ENCODE assay signal across 25 cellular contexts in genomic region chr17:82313195-82314011, GRCh38. TPM values are rescaled to one million over a fixed set of nuclear protein-coding genes. Genes with fewer than 3 reads are reported as not detected.
DNase-seq lines count a peak whose midpoint lies in the region; ATAC-seq and TF ChIP-seq lines count a peak whose summit lies in the region.
"Had no signal": no experiment of that assay in that cellular context is flagged by ENCODE, and none has a peak within 500 bp of the region (broad histone marks: within the 10 kb centered on the region; RNA-seq: fewer than 3 reads in every experiment).

No MANE protein-coding gene starts in this region.

- H3K9me3 ChIP-seq in CD8-positive, alpha-beta T cell (ENCODE audit: low read length): no peaks in the 10 kb centered on the region
- no peaks in the 10 kb centered on the region for H3K9me3 ChIP-seq in SJCRH30 (replicated peaks)

- H3K27me3 ChIP-seq in CD8-positive, alpha-beta T cell (ENCODE audit: insufficient read depth, low read length): no peaks in the 10 kb centered on the region
- peaks cover 3% of the 10 kb centered on the region; the same call in 1 of the 2 replicates for H3K27me3 ChIP-seq in SJCRH30

- H3K4me1 Mint-ChIP-seq in CD8-positive, alpha-beta T cell (ENCODE audit: low read depth): peaks cover 31% of the 10 kb centered on the region
- H3K4me1 Mint-ChIP-seq in glutamatergic neuron (ENCODE audit: low read depth, unreplicated experiment): peaks cover 3% of the 10 kb centered on the region

- peak in 1 of 7 experiments; percentile 22 for DNase-seq in CD8-positive, alpha-beta T cell
- DNase-seq in SJCRH30 (peak; percentile 85 to 91), glutamatergic neuron (no peak), NCI-H2227 treated with DMSO at 0.1 percent for 48 hours (lab: John Stamatoyannopoulos, UW) (no peak)
- DNase-seq: activated CD8-positive, alpha-beta memory T cell treated with anti-CD3 and anti-CD28 coated beads for 24 hours; cerebellar nuclear complex; DND-41; foreskin fibroblast; GM23248; left ventricle myocardium superior; midbrain; NCI-H1092; NCI-H2029; NCI-H446; stimulated activated CD4-positive, alpha-beta T cell treated with anti-CD3 and anti-CD28 coated beads, Interleukin-2, amount 100 ng/mL, for 24 hours; stimulated activated naive CD8-positive, alpha-beta T cell treated with anti-CD3 and anti-CD28 coated beads, Interleukin-15, Interleukin-2, amounts not matched to agents 100 U/mL and 50 U/mL, for 24 hours; T-helper 2 cell; trophoblast cell; WERI-Rb-1 had no signal

- H3K4me1 ChIP-seq in CD8-positive, alpha-beta T cell (ENCODE audit: insufficient read depth, low read length): peaks cover 39% of the 10 kb centered on the region
- peaks cover 23% of the 10 kb centered on the region for H3K4me1 ChIP-seq in SJCRH30

- no peak for TF ChIP-seq CTCF in CD8-positive, alpha-beta T cell (IDR thresholded peaks at IDR 0.05)
- TF ChIP-seq CTCF in glutamatergic neuron (IDR thresholded peaks at IDR 0.05; ENCODE audit: partially characterized antibody, unreplicated experiment): no peak

- peaks cover 11% of the 10 kb centered on the region for H3K36me3 ChIP-seq in CD8-positive, alpha-beta T cell (ENCODE audit: insufficient read depth, low read length)
- no peaks in the 10 kb centered on the region for H3K36me3 ChIP-seq in SJCRH30
- H3K36me3 ChIP-seq: WERI-Rb-1 had no signal

- CTCF ChIA-PET in CD8-positive, alpha-beta T cell (lab: Charles Lee): interaction anchor here (0.6 to 8.2 kb wide), 3 partner anchors 9 to 295 kb away, joined by 4 to 126 read pairs (median 5); no protein-coding TSS in a partner anchor

- H3K36me3 Mint-ChIP-seq in CD8-positive, alpha-beta T cell: peaks cover 29% of the 10 kb centered on the region
- H3K36me3 Mint-ChIP-seq in glutamatergic neuron (ENCODE audit: unreplicated experiment): no peaks in the 10 kb centered on the region

- peak overlapping the region; percentile 11 for H3K27ac Mint-ChIP-seq in CD8-positive, alpha-beta T cell
- no peak overlapping the region for H3K27ac Mint-ChIP-seq in glutamatergic neuron (ENCODE audit: unreplicated experiment)

- no peak for ATAC-seq in CD8-positive, alpha-beta T cell
- no peak for ATAC-seq in HG02763 (IDR thresholded peaks at IDR 0.05; ENCODE audit: unreplicated experiment)
- ATAC-seq: left ventricle myocardium superior; stimulated activated naive CD8-positive, alpha-beta T cell treated with anti-CD3 and anti-CD28 coated beads, Interleukin-15, Interleukin-2, amounts not matched to agents 100 U/mL and 50 U/mL, for 24 hours had no signal

- H3K27me3 Mint-ChIP-seq in CD8-positive, alpha-beta T cell (ENCODE audit: low read depth): no peaks in the 10 kb centered on the region
- peaks cover 9% of the 10 kb centered on the region for H3K27me3 Mint-ChIP-seq in glutamatergic neuron (ENCODE audit: unreplicated experiment)

- H3K4me3 ChIP-seq in CD8-positive, alpha-beta T cell (ENCODE audit: low read depth, low read length): no peak overlapping the region
- H3K4me3 ChIP-seq in SJCRH30: peak overlapping the region; percentile 5; the same call in 1 of the 2 replicates
- H3K4me3 ChIP-seq: GM23248, skin epidermis had no signal

- no peaks in the 10 kb centered on the region for H3K9me3 Mint-ChIP-seq in CD8-positive, alpha-beta T cell
- H3K9me3 Mint-ChIP-seq in glutamatergic neuron (ENCODE audit: unreplicated experiment): no peaks in the 10 kb centered on the region
- H3K9me3 Mint-ChIP-seq: neural crest cell had no signal

- intact Hi-C loops in CD8-positive, alpha-beta T cell (cut with DNase I, micrococcal nuclease): loop anchor here in 1 of 2 experiments (10.0 kb wide), 1 partner anchor 449 kb away; the partner anchor contains the start of gene P4HB

- no peak overlapping the region for H3K27ac ChIP-seq in CD8-positive, alpha-beta T cell (ENCODE audit: low read depth, low read length)
- H3K27ac ChIP-seq in SJCRH30: peak overlapping the region; percentile 47
- H3K27ac ChIP-seq: GM23248, skin epidermis, WERI-Rb-1 had no signal

- POLR2A ChIA-PET in CD8-positive, alpha-beta T cell (lab: Charles Lee): interaction anchor here (1.3 to 6.1 kb wide), 2 partner anchors 10 to 15 kb away, joined by 4 to 80 read pairs; no protein-coding TSS in a partner anchor

- H3K4me3 Mint-ChIP-seq in CD8-positive, alpha-beta T cell: peak overlapping the region; percentile 22
- H3K4me3 Mint-ChIP-seq in glutamatergic neuron (ENCODE audit: unreplicated experiment): peak overlapping the region; percentile 23
- H3K4me3 Mint-ChIP-seq: neural crest cell had no signal

RNA-seq across cellular contexts. Expression of gene CD7, which starts 4.0 kb away (rescaled TPM):
- 100 to 1,000 TPM; 369 to 385 TPM for total RNA-seq in CD8-positive, alpha-beta T cell
- total RNA-seq in SJCRH30 (2014; rRNA removed; shearing (Covaris generic)): 4.8 and 6.3 TPM in 2 replicates
- 0.27 TPM for total RNA-seq in glutamatergic neuron (ENCODE audit: unreplicated experiment)
- total RNA-seq: epithelial cell of proximal tubule, neural crest cell, pulmonary artery endothelial cell had no signal

RNA-seq across cellular contexts. Expression of gene SECTM1, which starts 20.2 kb away (rescaled TPM):
- under 1 TPM; 0.44 to 0.60 TPM for total RNA-seq in CD8-positive, alpha-beta T cell
- 0.36 and 1.1 TPM in 2 replicates for total RNA-seq in SJCRH30 (2014; rRNA removed; shearing (Covaris generic))
- 0.29 TPM for total RNA-seq in glutamatergic neuron (ENCODE audit: unreplicated experiment)
- total RNA-seq: neural crest cell had no signal

RNA-seq across cellular contexts. Expression of gene CSNK1D, which starts 39.9 kb away (rescaled TPM):
- 100 to 1,000 TPM; 369 to 393 TPM for total RNA-seq in CD8-positive, alpha-beta T cell
- total RNA-seq in SJCRH30 (2014; rRNA removed; shearing (Covaris generic)): 70.5 and 88.7 TPM in 2 replicates
- 211 TPM for total RNA-seq in glutamatergic neuron (ENCODE audit: unreplicated experiment)

RNA-seq across cellular contexts. Expression of gene TEX19, which starts 45.6 kb away (rescaled TPM):
- total RNA-seq in CD8-positive, alpha-beta T cell: not detected
- total RNA-seq in SJCRH30 (2014; rRNA removed; shearing (Covaris generic)): 1.0 and 1.4 TPM in 2 replicates
- total RNA-seq in glutamatergic neuron (ENCODE audit: unreplicated experiment): not detected
- total RNA-seq: astrocyte, epithelial cell of proximal tubule, GM23248, left ventricle myocardium superior, pulmonary artery endothelial cell had no signal

RNA-seq across cellular contexts. Expression of gene UTS2R, which starts 58.2 kb away (rescaled TPM):
- not detected for total RNA-seq in CD8-positive, alpha-beta T cell
- total RNA-seq in SJCRH30 (2014; rRNA removed; shearing (Covaris generic)): 8.0 and 8.3 TPM in 2 replicates
- 7.2 TPM for total RNA-seq in glutamatergic neuron (ENCODE audit: unreplicated experiment)
- total RNA-seq: astrocyte, epithelial cell of proximal tubule, GM23248, neural crest cell, pulmonary artery endothelial cell had no signal

Comparison
In these comparisons a context has a peak if more than half of its experiments do, and no peak if none do; other contexts are left out.
1. DNase-seq: peak in SJCRH30 (2 of 2); none in glutamatergic neuron (single experiment) and NCI-H2227 treated with DMSO at 0.1 percent for 48 hours (single experiment).
2. RNA of gene CD7, which starts 4.0 kb away (total RNA-seq): 369 to 385 TPM in CD8-positive, alpha-beta T cell; 4.8 to 6.3 TPM in SJCRH30 and 0.27 TPM in glutamatergic neuron (single experiment); every median in the first group is over 10 times any median in the second.